Comparison of ENCODE assay signal across 1 cellular context in genomic region chr7:70776627-70777101, GRCh38.
TF ChIP-seq lines count a peak whose summit lies in the region.

No MANE protein-coding gene starts in this region.

TF ChIP-seq in GM12878, 131 proteins besides CTCF, POLR2A, EP300 and RAD21 (continued from another document and continues in another):
- no peak for TF ChIP-seq PBX3 (IDR thresholded peaks at IDR 0.05; ENCODE audit: insufficient replicate concordance, low read depth, low read length)
- TF ChIP-seq PRDM15 (CRISPR knock-in tag; IDR thresholded peaks at IDR 0.05), result no peak
- 0 out of 2 replicates have a peak, but pooled peaks have one; percentile 28 for TF ChIP-seq NBN (IDR thresholded peaks at IDR 0.05)
- TF ChIP-seq NR2C1 (IDR thresholded peaks at IDR 0.05), result no peak
- TF ChIP-seq SMAD1 (IDR thresholded peaks at IDR 0.05; ENCODE audit: low read depth, partially characterized antibody), result no peak
- no peak for TF ChIP-seq ZNF592 (IDR thresholded peaks at IDR 0.05)
- TF ChIP-seq ZSCAN29 (IDR thresholded peaks at IDR 0.05), result no peak
- TF ChIP-seq EED (IDR thresholded peaks at IDR 0.05; ENCODE audit: low read depth), result no peak
- TF ChIP-seq NFYA (IDR thresholded peaks at IDR 0.05; ENCODE audit: borderline replicate concordance, low read depth, low read length), result no peak
- TF ChIP-seq PKNOX1 (IDR thresholded peaks at IDR 0.05), result peak; percentile 35; the same call in 1 of the 2 replicates
- TF ChIP-seq RUNX3 (IDR thresholded peaks at IDR 0.05; ENCODE audit: low read length), result peak; percentile 59; the same call in 1 of the 2 replicates
- 0 out of 2 replicates have a peak, but pooled peaks have one; percentile 20 for TF ChIP-seq NFIC (IDR thresholded peaks at IDR 0.05; ENCODE audit: low read depth, low read length)
- no peak for TF ChIP-seq TARDBP (IDR thresholded peaks at IDR 0.05; ENCODE audit: borderline replicate concordance)
- TF ChIP-seq ZBTB11 (CRISPR knock-in tag; IDR thresholded peaks at IDR 0.05), result no peak
- TF ChIP-seq BCL3 (IDR thresholded peaks at IDR 0.05; ENCODE audit: borderline replicate concordance, insufficient read depth, low read depth, low read length, poor library complexity, severe bottlenecking), result no peak
- peak in 1 of 2 experiments; percentile 56; a peak in 2 of 4 replicates for TF ChIP-seq IKZF2 (IDR thresholded peaks at IDR 0.05)
- TF ChIP-seq TAF1 (IDR thresholded peaks at IDR 0.05; ENCODE audit: borderline replicate concordance, low read depth, low read length), result no peak
- TF ChIP-seq BHLHE40 (IDR thresholded peaks at IDR 0.05; ENCODE audit: borderline replicate concordance in 1 of 2, low read depth in 2 of 2, low read length in 1 of 2), result no peak
- TF ChIP-seq NKRF (conservative IDR thresholded peaks at IDR 0.05), result no peak
- TF ChIP-seq MAX (IDR thresholded peaks at IDR 0.05; ENCODE audit: low read depth, low read length), result peak; percentile 49; the same call in 1 of the 2 replicates
- no peak for TF ChIP-seq ZNF207 (IDR thresholded peaks at IDR 0.05; ENCODE audit: borderline replicate concordance)
- peak; percentile 57; the same call in 1 of the 2 replicates for TF ChIP-seq IRF4 (IDR thresholded peaks at IDR 0.05; ENCODE audit: low read depth, low read length)
- no peak for TF ChIP-seq NFXL1 (IDR thresholded peaks at IDR 0.05; ENCODE audit: borderline replicate concordance)
- peak; percentile 78; the same call in 1 of the 2 replicates for TF ChIP-seq BCL11A (IDR thresholded peaks at IDR 0.05; ENCODE audit: low read depth, low read length)
- no peak for TF ChIP-seq BRCA1 (IDR thresholded peaks at IDR 0.05; ENCODE audit: low read depth, low read length)
- TF ChIP-seq CUX1 (IDR thresholded peaks at IDR 0.05; ENCODE audit: insufficient replicate concordance, low read depth, low read length), result no peak
- no peak for TF ChIP-seq CHD1 (IDR thresholded peaks at IDR 0.05; ENCODE audit: low read depth, low read length)
